In the genomic region with DNA sequence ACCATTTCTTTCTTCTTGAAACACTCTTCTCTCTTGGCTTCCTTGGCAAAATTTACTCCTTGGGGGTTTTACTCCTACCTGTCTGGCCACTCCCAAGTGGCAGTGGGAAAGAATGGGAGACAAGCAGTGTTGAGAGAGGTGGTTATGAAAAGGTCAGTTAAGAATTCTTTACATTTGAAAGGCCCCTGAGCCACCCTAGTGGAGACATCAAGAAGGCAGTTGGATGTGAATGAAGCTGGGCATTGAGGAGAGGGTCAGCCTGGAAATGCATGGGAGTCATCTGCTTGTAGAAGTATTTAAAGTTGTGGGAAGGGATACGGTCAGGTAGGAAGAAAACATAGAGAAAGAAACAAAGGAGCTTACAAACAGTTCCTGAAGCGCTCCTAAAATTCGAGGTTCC, we compare ENCODE assay signal across 16 cellular contexts. TPM values are rescaled to one million over a fixed set of nuclear protein-coding genes. Genes with fewer than 3 reads are reported as not detected.
DNase-seq lines count a peak whose midpoint lies in the region; ATAC-seq and TF ChIP-seq lines count a peak whose summit lies in the region.
"Had no signal": no experiment of that assay in that cellular context is flagged by ENCODE, and none has a peak within 500 bp of the region (broad histone marks: within the 10 kb centered on the region; RNA-seq: fewer than 3 reads in every experiment).

No MANE protein-coding gene starts in this region.

- no peaks in the 10 kb centered on the region for H3K4me1 Mint-ChIP-seq in CD4-positive, alpha-beta T cell (ENCODE audit: low read depth)
- H3K4me1 Mint-ChIP-seq: activated B cell treated with CpG ODN at 0.5 μM for 24 hours, natural killer cell had no signal

- H3K27me3 ChIP-seq in SK-N-SH (ENCODE audit: insufficient read depth) (no peaks in the 10 kb centered on the region), dorsolateral prefrontal cortex (no peaks in the 10 kb centered on the region), Karpas-422 (ENCODE audit: low read length) (no peaks in the 10 kb centered on the region)
- H3K27me3 ChIP-seq in CD4-positive, alpha-beta T cell (ENCODE audit: control insufficient read depth, insufficient read depth, low read length), result no peaks in the 10 kb centered on the region
- H3K27me3 ChIP-seq: ascending aorta had no signal

- H3K4me2 ChIP-seq in SK-N-SH (no peak overlapping the region), Karpas-422 (ENCODE audit: low read depth, low read length, poor library complexity, severe bottlenecking) (no peak overlapping the region)

- H3K9ac ChIP-seq in SK-N-SH (no peak overlapping the region), Karpas-422 (ENCODE audit: low read length) (no peak overlapping the region)

- no peak overlapping the region for H3K27ac Mint-ChIP-seq in CD4-positive, alpha-beta T cell
- H3K27ac Mint-ChIP-seq: activated B cell treated with CpG ODN at 0.5 μM for 24 hours, natural killer cell had no signal

- peak; percentile 36 for TF ChIP-seq RAD21 in SK-N-SH (IDR thresholded peaks at IDR 0.05; ENCODE audit: low read length)

- no peak for TF ChIP-seq EP300 in SK-N-SH (IDR thresholded peaks at IDR 0.05; ENCODE audit: borderline replicate concordance in 1 of 2, low read depth in 1 of 2, low read length in 1 of 2)

- H3K36me3 ChIP-seq in HEK293 (ENCODE audit: control insufficient read depth in 2 of 2, insufficient read depth in 1 of 2, low read length in 2 of 2) (no peaks in the 10 kb centered on the region), SK-N-SH (replicated peaks in 1 of 2; ENCODE audit: control insufficient read depth in 1 of 2, insufficient read depth in 2 of 2, low read length in 1 of 2) (no peaks in the 10 kb centered on the region), Karpas-422 (ENCODE audit: insufficient read depth, low read length) (no peaks in the 10 kb centered on the region)
- H3K36me3 ChIP-seq: ascending aorta had no signal

- POLR2A ChIA-PET in HEK293 (lab: Yijun Ruan, JAX), result no interaction called here
- POLR2A ChIA-PET in SK-N-SH (lab: Yijun Ruan, JAX), result no interaction called here
- POLR2A ChIA-PET in CD4-positive, alpha-beta T cell (lab: Charles Lee), result no interaction called here

- 65% methylated on average over 3 of the region's 3 CpGs for WGBS in SK-N-SH (ENCODE audit: low lambda C conversion rate)

- no peaks in the 10 kb centered on the region for H3K9me3 Mint-ChIP-seq in CD4-positive, alpha-beta T cell
- H3K9me3 Mint-ChIP-seq: natural killer cell had no signal

- H3K9me2 ChIP-seq in SK-N-SH, result no peaks in the 10 kb centered on the region
- H3K9me2 ChIP-seq in Karpas-422 (replicated peaks; ENCODE audit: insufficient read depth, low read length), result no peaks in the 10 kb centered on the region

- H3F3A ChIP-seq in SK-N-SH (replicated peaks; ENCODE audit: insufficient read depth), result no peaks in the 10 kb centered on the region

- H3K4me3 ChIP-seq in HEK293 (ENCODE audit: low read depth, low read length) (no peak overlapping the region), SK-N-SH (ENCODE audit: low read depth in 2 of 2, low read length in 1 of 2) (no peak overlapping the region), fibroblast of villous mesenchyme (ENCODE audit: low read depth, low read length) (no peak overlapping the region), dorsolateral prefrontal cortex (no peak overlapping the region), Karpas-422 (ENCODE audit: low read length) (no peak overlapping the region)
- H3K4me3 ChIP-seq: ascending aorta had no signal

- intact Hi-C loops in CD4-positive, alpha-beta T cell (cut with DNase I, micrococcal nuclease), result no loop called here
- intact Hi-C loops in dorsolateral prefrontal cortex (cut with DNase I), result no loop called here

- in situ Hi-C loops in ACHN (cut with HindIII; ENCODE audit: low pct_ligation_motif_present, low pct_unique_long_range_greater_than_20kb, low sequenced_read_pairs), result no loop called here

- H3K4me3 Mint-ChIP-seq in CD4-positive, alpha-beta T cell, result no peak overlapping the region
- H3K4me3 Mint-ChIP-seq: activated B cell treated with CpG ODN at 0.5 μM for 24 hours, natural killer cell had no signal

- H3K4me1 ChIP-seq in HEK293 (ENCODE audit: control insufficient read depth, insufficient read depth, low read length) (no peaks in the 10 kb centered on the region), SK-N-SH (ENCODE audit: control insufficient read depth in 1 of 2, insufficient read depth in 2 of 2, low read depth in 1 of 2, low read length in 1 of 2) (peaks cover 0 to 2% of the 10 kb centered on the region in 2 experiments; a peak in 1 of 4 replicates), Karpas-422 (ENCODE audit: low read length) (no peaks in the 10 kb centered on the region)
- H3K4me1 ChIP-seq: ascending aorta had no signal

- H3K27me3 Mint-ChIP-seq in CD4-positive, alpha-beta T cell, result peaks cover 16% of the 10 kb centered on the region

- CTCF ChIA-PET in HEK293 (lab: Yijun Ruan, JAX), result no interaction called here
- CTCF ChIA-PET in SK-N-SH (lab: Yijun Ruan, JAX), result no interaction called here
- CTCF ChIA-PET in CD4-positive, alpha-beta T cell (lab: Charles Lee), result no interaction called here

- H3K9me3 ChIP-seq in HEK293 (ENCODE audit: control insufficient read depth, insufficient read depth, low read depth, low read length) (no peaks in the 10 kb centered on the region; the same call in 1 of the 2 replicates), SK-N-SH (no peaks in the 10 kb centered on the region), Karpas-422 (ENCODE audit: low read length) (no peaks in the 10 kb centered on the region)
- H3K9me3 ChIP-seq in CD4-positive, alpha-beta T cell (ENCODE audit: control insufficient read depth, low read length), result no peaks in the 10 kb centered on the region

- TF ChIP-seq CTCF in HEK293 (tag by site-specific recombination; IDR thresholded peaks at IDR 0.05), result 0 out of 2 replicates have a peak, but pooled peaks have one; percentile 12
- peak; percentile 36; the same call in 1 of the 2 replicates for TF ChIP-seq CTCF in SK-N-SH (IDR thresholded peaks at IDR 0.05)
- peak; percentile 29 for TF ChIP-seq CTCF in fibroblast of villous mesenchyme (IDR thresholded peaks at IDR 0.05; ENCODE audit: insufficient read depth, low read depth, low read length)
- no peak for TF ChIP-seq CTCF in CD4-positive, alpha-beta T cell (IDR thresholded peaks at IDR 0.05)
- TF ChIP-seq CTCF in dorsolateral prefrontal cortex (IDR thresholded peaks at IDR 0.05 in 54 of 56, conservative IDR thresholded peaks at IDR 0.05 in 2 of 56; ENCODE audit: low read depth in 1 of 56, partially characterized antibody in 56 of 56), result no peak

- DNase-seq in ACHN (peak; percentile 12), SK-N-SH (no peak), fibroblast of villous mesenchyme (ENCODE audit: low read depth) (no peak), dorsolateral prefrontal cortex (no peak), Karpas-422 (no peak)
- DNase-seq in CD4-positive, alpha-beta T cell, result no peak
- DNase-seq: activated B cell treated with CpG ODN at 0.5 μM for 24 hours; activated T-cell treated with anti-CD3 and anti-CD28 coated beads, Interleukin-2, amount 50 U/mL, for 48 hours; islet precursor cell; natural killer cell; NCI-H187; trophoblast cell had no signal

- H4K20me1 ChIP-seq in SK-N-SH (ENCODE audit: insufficient read depth), result no peaks in the 10 kb centered on the region
- H4K20me1 ChIP-seq in Karpas-422 (ENCODE audit: insufficient read depth, low read depth, low read length), result no peaks in the 10 kb centered on the region

- H2AFZ ChIP-seq in SK-N-SH (ENCODE audit: low read depth) (no peak overlapping the region), Karpas-422 (ENCODE audit: low read length) (no peak overlapping the region)

- H3K36me3 Mint-ChIP-seq in CD4-positive, alpha-beta T cell (ENCODE audit: low read depth), result no peaks in the 10 kb centered on the region
- H3K36me3 Mint-ChIP-seq: natural killer cell had no signal

- no peak overlapping the region for H3K27ac ChIP-seq in HEK293 (ENCODE audit: extremely low read depth, low read depth, low read length)
- no peak overlapping the region for H3K27ac ChIP-seq in SK-N-SH (ENCODE audit: low read depth in 2 of 2, low read length in 1 of 2)
- H3K27ac ChIP-seq in CD4-positive, alpha-beta T cell (ENCODE audit: low read depth, low read length), result no peak overlapping the region
- no peak overlapping the region for H3K27ac ChIP-seq in dorsolateral prefrontal cortex
- H3K27ac ChIP-seq in Karpas-422 (ENCODE audit: low read length), result no peak overlapping the region
- H3K27ac ChIP-seq: ascending aorta, epithelial cell of prostate had no signal

- ATAC-seq in CD4-positive, alpha-beta T cell (ENCODE audit: poor library complexity), result no peak
- ATAC-seq in HG03095 (IDR thresholded peaks at IDR 0.05; ENCODE audit: unreplicated experiment), result no peak
- ATAC-seq: natural killer cell had no signal

- H3K79me2 ChIP-seq in SK-N-SH (ENCODE audit: insufficient read depth) (no peaks in the 10 kb centered on the region), Karpas-422 (ENCODE audit: low read length) (no peaks in the 10 kb centered on the region)

TF ChIP-seq in HEK293, 187 proteins besides CTCF, POLR2A, EP300 and RAD21 (continues in another document):
- no peak for TF ChIP-seq KLF9 (tag by site-specific recombination; IDR thresholded peaks at IDR 0.05; ENCODE audit: low read depth)

TF ChIP-seq in SK-N-SH, 30 proteins besides CTCF, POLR2A, EP300 and RAD21 (continues in another document):
- TF ChIP-seq POLR2AphosphoS5 (IDR thresholded peaks at IDR 0.05; ENCODE audit: low read depth, low read length), result no peak
- TF ChIP-seq FOXM1 (IDR thresholded peaks at IDR 0.05; ENCODE audit: low read depth), result no peak
- no peak for TF ChIP-seq EZH2phosphoT487 (IDR thresholded peaks at IDR 0.05; ENCODE audit: borderline replicate concordance, low read depth)
- no peak for TF ChIP-seq ELF1 (IDR thresholded peaks at IDR 0.05)
- no peak for TF ChIP-seq TAF1 (IDR thresholded peaks at IDR 0.05; ENCODE audit: borderline replicate concordance, low read depth, low read length)
- no peak for TF ChIP-seq GATA2 (CRISPR knock-in tag; IDR thresholded peaks at IDR 0.05)

RNA-seq across cellular contexts. Expression of a gene that starts 42.3 kb away (rescaled TPM):
- polyA plus RNA-seq in SK-N-SH (2012; rRNA removed), result 3.8 and 4.6 TPM in 2 replicates
- 2.5 and 3.5 TPM in 2 replicates for polyA plus RNA-seq in SK-N-SH (2012; cell fraction: cytosol; rRNA removed)
- polyA plus RNA-seq in SK-N-SH (2012; cell fraction: nucleus; rRNA removed), result 10.2 and 14.5 TPM in 2 replicates
- total RNA-seq in fibroblast of villous mesenchyme (17.7 and 26.8 TPM in 2 replicates), dorsolateral prefrontal cortex (10 to 100 TPM in 29 of 120 experiments, 1 to 10 TPM in 91; 3.8 to 15.4 (median 8.3) TPM)
- 1 to 10 TPM in 1 of 2 experiments, under 1 TPM in 1; 0.81 to 1.3 TPM for total RNA-seq in CD4-positive, alpha-beta T cell
- 13.5 and 15.1 TPM in 2 replicates for total RNA-seq in Karpas-422 (2014; rRNA removed; shearing (Covaris generic); ENCODE audit: low replicate concordance)

RNA-seq across cellular contexts. Expression of a gene that starts 46.5 kb away (rescaled TPM):
- polyA plus RNA-seq in SK-N-SH (2012; rRNA removed), result 6.9 and 9.9 TPM in 2 replicates
- 3.7 and 5.7 TPM in 2 replicates for polyA plus RNA-seq in SK-N-SH (2012; cell fraction: cytosol; rRNA removed)
- 13.9 and 14.8 TPM in 2 replicates for polyA plus RNA-seq in SK-N-SH (2012; cell fraction: nucleus; rRNA removed)
- total RNA-seq in fibroblast of villous mesenchyme (0.43 and 0.97 TPM in 2 replicates), dorsolateral prefrontal cortex (100 to 1,000 TPM in 77 of 120 experiments, 10 to 100 TPM in 43; 75.2 to 141 (median 103) TPM)
- 1 to 10 TPM; 7.0 to 7.7 TPM for total RNA-seq in CD4-positive, alpha-beta T cell
- total RNA-seq in Karpas-422 (2014; rRNA removed; shearing (Covaris generic); ENCODE audit: low replicate concordance), result 0.37 and 0.87 TPM in 2 replicates

Comparison
In these comparisons a context has a peak if more than half of its experiments do, and no peak if none do; other contexts are left out.
1. CTCF ChIP-seq: peak in HEK293 (single experiment), SK-N-SH (single experiment) and fibroblast of villous mesenchyme (single experiment); none in CD4-positive, alpha-beta T cell (single experiment) and dorsolateral prefrontal cortex (0 of 56).
2. RNA of a gene that starts 46.5 kb away (total RNA-seq): 75.2 to 141 TPM in dorsolateral prefrontal cortex; 7.0 to 7.7 TPM in CD4-positive, alpha-beta T cell, 0.43 to 0.97 TPM in fibroblast of villous mesenchyme and 0.37 to 0.87 TPM in Karpas-422; every median in the first group is over 4 times any median in the second.